25 cellular contexts compared by ENCODE assay signal in genomic region chr13:90233933-90234672, GRCh38.
DNase-seq lines count a peak whose midpoint lies in the region; TF ChIP-seq lines count a peak whose summit lies in the region.
"Had no signal": no experiment of that assay in that cellular context is flagged by ENCODE, and none has a peak within 500 bp of the region (broad histone marks: within the 10 kb centered on the region; RNA-seq: fewer than 3 reads in every experiment).

No MANE protein-coding gene starts in this region.

- no peak overlapping the region for H3K27ac ChIP-seq in esophagus squamous epithelium
- H3K27ac ChIP-seq in prostate gland, result no peak overlapping the region
- H3K27ac ChIP-seq: brain microvascular endothelial cell, epithelial cell of prostate, hepatocyte, suprapubic skin, upper lobe of right lung had no signal

- 83% methylated on average over 7 of the region's 7 CpGs for WGBS in esophagus squamous epithelium, 2 donors
- 69% methylated on average over 7 of the region's 7 CpGs for WGBS in prostate gland

- H3K4me1 ChIP-seq in esophagus squamous epithelium (no peaks in the 10 kb centered on the region), prostate gland (replicated peaks) (no peaks in the 10 kb centered on the region)
- H3K4me1 ChIP-seq: suprapubic skin, upper lobe of right lung had no signal

- peak; percentile 35 for TF ChIP-seq CTCF in AG10803 (conservative IDR thresholded peaks at IDR 0.05; ENCODE audit: low read length)
- TF ChIP-seq CTCF in fibroblast of mammary gland (conservative IDR thresholded peaks at IDR 0.05; ENCODE audit: control insufficient read depth, insufficient read depth, low read depth, low read length), result peak; percentile 25
- no peak for TF ChIP-seq CTCF in esophagus squamous epithelium (IDR thresholded peaks at IDR 0.05)
- TF ChIP-seq CTCF in prostate gland (IDR thresholded peaks at IDR 0.05), result no peak
- TF ChIP-seq CTCF in GM10266 (IDR thresholded peaks at IDR 0.05; ENCODE audit: control insufficient read depth, insufficient read depth, low read depth, missing control alignments), result no peak

- DNase-seq in AG10803 (ENCODE audit: low read depth), result peak; percentile 6
- DNase-seq in ELR (ENCODE audit: low read depth), result peak; percentile 9
- peak; percentile 4 for DNase-seq in RPMI7951 (ENCODE audit: low read depth)
- peak; percentile 16 for DNase-seq in fibroblast of mammary gland (ENCODE audit: low read depth)
- DNase-seq in esophagus squamous epithelium (lab: John Stamatoyannopoulos, UW), result no peak
- DNase-seq in NCI-H2029 treated with DMSO at 0.1 percent for 48 hours (lab: John Stamatoyannopoulos, UW), result no peak
- DNase-seq in prostate gland (ENCODE audit: low spot score), result no peak
- no peak for DNase-seq in GM10266 (ENCODE audit: extremely low spot score)
- DNase-seq: activated CD4-positive, alpha-beta T cell treated with anti-CD3 and anti-CD28 coated beads, Interleukin-2, amount 10 ng/mL, durations not matched to agents 24 days and 14 days; activated T-cell treated with anti-CD3 and anti-CD28 coated beads, Interleukin-2, amount 50 U/mL, for 24 hours; brain microvascular endothelial cell; C1 segment of cervical spinal cord; DND-41; mesenchymal stem cell; NCI-H1105 treated with DMSO at 0.1 percent for 48 hours; NCI-H2081 treated with DMSO at 0.1 percent for 48 hours; NCI-H446; OCI-M1; Right ventricle myocardium superior; stimulated activated CD4-positive, alpha-beta T cell treated with anti-CD3 and anti-CD28 coated beads, Interleukin-4, amount 100 ng/mL, for 4 hours; stimulated activated naive B cell treated with anti-CD40 and anti-IgM and Interleukin-4, amounts not matched to agents 10 μg/mL and 1 μg/mL and 100 μg/mL, for 72 hours; upper lobe of right lung had no signal

- H3K9me3 ChIP-seq in esophagus squamous epithelium (no peaks in the 10 kb centered on the region), prostate gland (no peaks in the 10 kb centered on the region)
- H3K9me3 ChIP-seq: upper lobe of right lung had no signal

- H3K27me3 ChIP-seq in esophagus squamous epithelium, result no peaks in the 10 kb centered on the region
- no peaks in the 10 kb centered on the region for H3K27me3 ChIP-seq in prostate gland (replicated peaks; ENCODE audit: insufficient read depth)
- H3K27me3 ChIP-seq: brain microvascular endothelial cell, hepatocyte, suprapubic skin, upper lobe of right lung had no signal

- H3K4me3 ChIP-seq in AG10803 (ENCODE audit: low read length) (no peak overlapping the region), fibroblast of mammary gland (ENCODE audit: control insufficient read depth, low read depth, low read length) (no peak overlapping the region), esophagus squamous epithelium (no peak overlapping the region), prostate gland (no peak overlapping the region)
- H3K4me3 ChIP-seq: hepatocyte, suprapubic skin, upper lobe of right lung had no signal

- no peaks in the 10 kb centered on the region for H3K36me3 ChIP-seq in esophagus squamous epithelium
- H3K36me3 ChIP-seq in prostate gland, result no peaks in the 10 kb centered on the region
- H3K36me3 ChIP-seq: brain microvascular endothelial cell, suprapubic skin, upper lobe of right lung had no signal

- intact Hi-C loops in esophagus squamous epithelium (cut with DNase I), result no loop called here
- intact Hi-C loops in prostate gland (cut with DNase I), result no loop called here

- TF ChIP-seq POLR2A in esophagus squamous epithelium (IDR thresholded peaks at IDR 0.05) (no peak), prostate gland (IDR thresholded peaks at IDR 0.05) (no peak)

Comparison
In these comparisons a context has a peak if more than half of its experiments do, and no peak if none do; other contexts are left out.
1. DNase-seq: peak in AG10803 (single experiment), ELR (single experiment), RPMI7951 (single experiment) and fibroblast of mammary gland (single experiment); none in esophagus squamous epithelium (single experiment), NCI-H2029 treated with DMSO at 0.1 percent for 48 hours (single experiment), prostate gland (single experiment) and GM10266 (single experiment).
2. CTCF ChIP-seq: peak in AG10803 (single experiment) and fibroblast of mammary gland (single experiment); none in esophagus squamous epithelium (0 of 6), prostate gland (0 of 4) and GM10266 (single experiment).